In the genomic region with DNA sequence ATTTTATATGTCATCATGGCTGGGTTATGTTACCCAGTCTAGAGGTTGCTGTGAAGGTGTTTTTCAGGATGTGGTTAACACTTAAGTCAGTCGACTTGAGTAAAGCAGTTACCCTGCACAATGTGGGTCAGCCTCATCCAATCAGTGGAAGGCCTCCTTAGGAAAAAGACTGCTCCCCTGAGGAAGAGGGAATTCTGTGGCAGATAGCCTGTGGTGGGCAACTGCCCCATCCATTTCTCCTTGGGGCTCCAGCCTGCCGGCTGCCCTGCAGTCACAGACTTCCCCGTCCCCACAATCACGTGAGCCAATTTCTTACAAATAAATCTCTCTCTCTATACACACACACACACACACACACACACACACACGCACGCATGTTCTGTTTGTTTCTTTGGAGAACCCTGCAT, we compare ENCODE assay signal across 8 cellular contexts. TPM values are rescaled to one million over a fixed set of nuclear protein-coding genes. Genes with fewer than 3 reads are reported as not detected.
DNase-seq lines count a peak whose midpoint lies in the region; ATAC-seq and TF ChIP-seq lines count a peak whose summit lies in the region.

No MANE protein-coding gene starts in this region.

- peak overlapping the region; percentile 68 to 82 (median 76) for H3K4me3 Mint-ChIP-seq in CD8-positive, alpha-beta memory T cell
- H3K4me3 Mint-ChIP-seq in activated CD4-positive, alpha-beta T cell treated with anti-CD3 and anti-CD28 coated beads for 36 hours = no peak overlapping the region
- H3K4me3 Mint-ChIP-seq in central memory CD8-positive, alpha-beta T cell = peak overlapping the region; percentile 68
- no peak overlapping the region for H3K4me3 Mint-ChIP-seq in Calu3 (ENCODE audit: low read depth, unreplicated experiment)

- H3K9me3 ChIP-seq in CD8-positive, alpha-beta memory T cell (ENCODE audit: low read length) = no peaks in the 10 kb centered on the region

- intact Hi-C loops in activated CD4-positive, alpha-beta T cell treated with anti-CD3 and anti-CD28 coated beads for 36 hours (cut with DNase I, micrococcal nuclease) = loop anchor here (1.0 to 5.0 kb wide), 3 partner anchors 34 to 210 kb away; partner anchors contain the start of gene RPS6KA2 (in 1 of the 2)
- intact Hi-C loops in Calu3 (cut with micrococcal nuclease; ENCODE audit: unreplicated experiment) = no loop called here

- no peak overlapping the region for H3K27ac ChIP-seq in CD8-positive, alpha-beta memory T cell (ENCODE audit: low read depth, low read length)

- peaks cover 0 to 7% of the 10 kb centered on the region in 2 donors for H3K27me3 Mint-ChIP-seq in CD8-positive, alpha-beta memory T cell
- H3K27me3 Mint-ChIP-seq in activated CD4-positive, alpha-beta T cell treated with anti-CD3 and anti-CD28 coated beads for 36 hours = no peaks in the 10 kb centered on the region
- no peaks in the 10 kb centered on the region for H3K27me3 Mint-ChIP-seq in central memory CD8-positive, alpha-beta T cell
- H3K27me3 Mint-ChIP-seq in Calu3 (ENCODE audit: unreplicated experiment) = no peaks in the 10 kb centered on the region

- H3K9me3 Mint-ChIP-seq in CD8-positive, alpha-beta memory T cell = peaks cover 0 to 2% (median 0%) of the 10 kb centered on the region in 5 donors
- peaks cover 10% of the 10 kb centered on the region for H3K9me3 Mint-ChIP-seq in activated CD4-positive, alpha-beta T cell treated with anti-CD3 and anti-CD28 coated beads for 36 hours (ENCODE audit: low read depth)
- H3K9me3 Mint-ChIP-seq in central memory CD8-positive, alpha-beta T cell = peaks cover 13% of the 10 kb centered on the region
- H3K9me3 Mint-ChIP-seq in Calu3 (ENCODE audit: low read depth, unreplicated experiment) = peaks cover 7% of the 10 kb centered on the region

- H3K27ac Mint-ChIP-seq in CD8-positive, alpha-beta memory T cell = peak overlapping the region; percentile 95 to 100 (median 98)
- peak overlapping the region; percentile 85 for H3K27ac Mint-ChIP-seq in activated CD4-positive, alpha-beta T cell treated with anti-CD3 and anti-CD28 coated beads for 36 hours
- H3K27ac Mint-ChIP-seq in central memory CD8-positive, alpha-beta T cell (ENCODE audit: low read depth) = peak overlapping the region; percentile 95
- H3K27ac Mint-ChIP-seq in Calu3 (ENCODE audit: unreplicated experiment) = no peak overlapping the region

- CTCF ChIA-PET in CD8-positive, alpha-beta memory T cell (lab: Charles Lee) = interaction anchor here (0.6 to 1.6 kb wide), 6 partner anchors 12 to 71 kb away, joined by 3 to 7 read pairs (median 4); no protein-coding TSS in a partner anchor
- CTCF ChIA-PET in activated CD4-positive, alpha-beta T cell treated with anti-CD3 and anti-CD28 coated beads for 36 hours (lab: Charles Lee) = no interaction called here
- CTCF ChIA-PET in Calu3 (lab: Charles Lee) = no interaction called here

- ATAC-seq in HG02973 (IDR thresholded peaks at IDR 0.05; ENCODE audit: unreplicated experiment) (peak; percentile 34), HG02884 (IDR thresholded peaks at IDR 0.05; ENCODE audit: unreplicated experiment) (no peak)
- peak; percentile 89 for ATAC-seq in activated CD4-positive, alpha-beta T cell treated with anti-CD3 and anti-CD28 coated beads for 36 hours
- ATAC-seq in central memory CD8-positive, alpha-beta T cell (replicated peaks; ENCODE audit: extremely low read depth, poor library complexity, severe bottlenecking) = peak; percentile 92

- no peak for TF ChIP-seq CTCF in Calu3 (IDR thresholded peaks at IDR 0.05; ENCODE audit: unreplicated experiment)

- POLR2A ChIA-PET in CD8-positive, alpha-beta memory T cell (lab: Charles Lee) = interaction anchor here (0.6 to 0.7 kb wide), 2 partner anchors 18 to 22 kb away, joined by 3 read pairs; no protein-coding TSS in a partner anchor
- POLR2A ChIA-PET in activated CD4-positive, alpha-beta T cell treated with anti-CD3 and anti-CD28 coated beads for 36 hours (lab: Charles Lee) = no interaction called here

- H3K4me1 ChIP-seq in CD8-positive, alpha-beta memory T cell (ENCODE audit: insufficient read depth, low read length) = peaks cover 91% of the 10 kb centered on the region

- no peaks in the 10 kb centered on the region for H3K27me3 ChIP-seq in CD8-positive, alpha-beta memory T cell (ENCODE audit: insufficient read depth, low read length, poor library complexity, severe bottlenecking)

- peaks cover 85 to 95% (median 91%) of the 10 kb centered on the region in 3 donors for H3K4me1 Mint-ChIP-seq in CD8-positive, alpha-beta memory T cell
- H3K4me1 Mint-ChIP-seq in activated CD4-positive, alpha-beta T cell treated with anti-CD3 and anti-CD28 coated beads for 36 hours = peaks cover 76% of the 10 kb centered on the region
- peaks cover 81% of the 10 kb centered on the region for H3K4me1 Mint-ChIP-seq in central memory CD8-positive, alpha-beta T cell
- no peaks in the 10 kb centered on the region for H3K4me1 Mint-ChIP-seq in Calu3 (ENCODE audit: low read depth, unreplicated experiment)

- H3K36me3 Mint-ChIP-seq in CD8-positive, alpha-beta memory T cell = peaks cover 2 to 7% (median 4%) of the 10 kb centered on the region in 3 donors
- peaks cover 21% of the 10 kb centered on the region for H3K36me3 Mint-ChIP-seq in activated CD4-positive, alpha-beta T cell treated with anti-CD3 and anti-CD28 coated beads for 36 hours (ENCODE audit: low read depth)
- H3K36me3 Mint-ChIP-seq in central memory CD8-positive, alpha-beta T cell (ENCODE audit: insufficient read depth) = peaks cover 20% of the 10 kb centered on the region
- H3K36me3 Mint-ChIP-seq in Calu3 (ENCODE audit: insufficient read depth, unreplicated experiment) = peaks cover 17% of the 10 kb centered on the region

- no peaks in the 10 kb centered on the region for H3K36me3 ChIP-seq in CD8-positive, alpha-beta memory T cell (ENCODE audit: insufficient read depth, low read length)

- H3K4me3 ChIP-seq in CD8-positive, alpha-beta memory T cell (ENCODE audit: low read length) = no peak overlapping the region

- DNase-seq in CD8-positive, alpha-beta memory T cell = peak; percentile 34 to 87 (median 82)
- peak; percentile 62 for DNase-seq in activated CD4-positive, alpha-beta T cell treated with anti-CD3 and anti-CD28 coated beads for 36 hours
- DNase-seq in central memory CD8-positive, alpha-beta T cell (ENCODE audit: low spot score in 2 of 2) = peak; percentile 47 to 69
- DNase-seq in Calu3 = no peak
- DNase-seq in NCI-H146 treated with DMSO at 0.1 percent for 48 hours (lab: John Stamatoyannopoulos, UW; ENCODE audit: unreplicated experiment) = no peak
- DNase-seq in retina = no peak

- BruUV-seq in Calu3 (replicated peaks; lab: Mats Ljungman, UMichigan) = no TSS peak

RNA-seq across cellular contexts. Expression of gene MPC1, which starts 34.5 kb away (rescaled TPM):
- 10 to 100 TPM; 36.3 to 39.3 TPM for total RNA-seq in CD8-positive, alpha-beta memory T cell
- 62.1 TPM for polyA plus RNA-seq in CD8-positive, alpha-beta memory T cell
- 10 to 100 TPM; 17.7 to 20.5 TPM for total RNA-seq in activated CD4-positive, alpha-beta T cell treated with anti-CD3 and anti-CD28 coated beads for 36 hours
- total RNA-seq in Calu3 (2022) = 41.5 and 48.9 TPM in 2 replicates

Comparison
In these comparisons a context has a peak if more than half of its experiments do, and no peak if none do; other contexts are left out.
1. DNase-seq: peak in CD8-positive, alpha-beta memory T cell (5 of 5), activated CD4-positive, alpha-beta T cell treated with anti-CD3 and anti-CD28 coated beads for 36 hours (single experiment) and central memory CD8-positive, alpha-beta T cell (2 of 2); none in Calu3 (single experiment), NCI-H146 treated with DMSO at 0.1 percent for 48 hours (single experiment) and retina (single experiment).
2. H3K4me3 Mint-ChIP-seq: peak in CD8-positive, alpha-beta memory T cell (7 of 7) and central memory CD8-positive, alpha-beta T cell (single experiment); none in activated CD4-positive, alpha-beta T cell treated with anti-CD3 and anti-CD28 coated beads for 36 hours (single experiment) and Calu3 (single experiment).